In the genomic region with DNA sequence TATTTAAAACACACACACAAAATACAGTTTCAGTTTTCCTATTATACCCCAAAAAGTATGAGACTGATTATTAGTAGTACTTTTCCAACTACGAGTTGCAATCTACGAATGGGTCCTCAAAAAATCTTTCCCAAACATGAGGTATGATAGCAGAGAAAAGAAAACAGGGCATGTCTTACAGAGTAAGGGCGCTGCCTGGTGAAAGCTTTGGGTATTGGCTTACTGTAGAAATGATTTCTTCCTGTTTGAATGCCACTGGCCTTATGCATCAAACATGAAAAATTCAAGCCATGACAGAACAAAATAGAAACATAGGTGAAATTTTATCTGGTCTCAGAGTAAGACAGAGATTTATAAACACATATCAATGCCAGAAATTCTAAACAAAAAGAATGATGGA, we compare ENCODE assay signal across 11 cellular contexts.
DNase-seq lines count a peak whose midpoint lies in the region; ATAC-seq and TF ChIP-seq lines count a peak whose summit lies in the region.
"Had no signal": no experiment of that assay in that cellular context is flagged by ENCODE, and none has a peak within 500 bp of the region (broad histone marks: within the 10 kb centered on the region; RNA-seq: fewer than 3 reads in every experiment).

No MANE protein-coding gene starts in this region.

- H4K8ac ChIP-seq in mesendoderm (ENCODE audit: low read depth, low read length), result no peak overlapping the region

- no peak overlapping the region for H3K9ac ChIP-seq in mesendoderm (ENCODE audit: low read length)

- no peak overlapping the region for H2BK15ac ChIP-seq in mesendoderm (replicated peaks; ENCODE audit: low read depth)

- H3K4me2 ChIP-seq in GM23338 (no peak overlapping the region), mesendoderm (ENCODE audit: low read length) (no peak overlapping the region)

- no peaks in the 10 kb centered on the region for H4K20me1 ChIP-seq in GM23338 (replicated peaks; ENCODE audit: insufficient read depth)

- WGBS in mesendoderm (ENCODE audit: extremely low coverage, insufficient coverage, low lambda C conversion rate), result no CpG with 5 or more reads among the region's 3 CpGs

- peak; percentile 73 to 81 for TF ChIP-seq CTCF in GM23338 (conservative IDR thresholded peaks at IDR 0.05; ENCODE audit: low read depth in 2 of 2)
- 0 out of 2 replicates have a peak, but pooled peaks have one; percentile 29 for TF ChIP-seq CTCF in WI38 (IDR thresholded peaks at IDR 0.05; ENCODE audit: low read depth, low read length)

- no peak overlapping the region for H2AK5ac ChIP-seq in mesendoderm (ENCODE audit: low read length)

- no peak overlapping the region for H2BK5ac ChIP-seq in mesendoderm (ENCODE audit: low read length)

- no peaks in the 10 kb centered on the region for H3K27me3 ChIP-seq in GM23338 (ENCODE audit: insufficient read depth)
- no peaks in the 10 kb centered on the region for H3K27me3 ChIP-seq in mesendoderm (ENCODE audit: insufficient read depth, low read length, poor library complexity)

- no peak overlapping the region for H4K5ac ChIP-seq in mesendoderm (ENCODE audit: low read length)

- no peak overlapping the region for H3K23ac ChIP-seq in mesendoderm (ENCODE audit: low read length)

- H2BK120ac ChIP-seq in mesendoderm (ENCODE audit: low read depth, low read length), result no peak overlapping the region

- H3K79me2 ChIP-seq in GM23338 (replicated peaks; ENCODE audit: insufficient read depth) (no peaks in the 10 kb centered on the region), mesendoderm (ENCODE audit: control insufficient read depth, insufficient read depth, low read length) (no peaks in the 10 kb centered on the region)

- no peaks in the 10 kb centered on the region for H3K4me1 Mint-ChIP-seq in GM23338

- H3K27ac ChIP-seq in GM23338 (ENCODE audit: low read depth), result no peak overlapping the region
- H3K27ac ChIP-seq in mesendoderm (ENCODE audit: low read depth, low read length), result no peak overlapping the region
- H3K27ac ChIP-seq: SK-N-MC had no signal

- no peak overlapping the region for H3K27ac Mint-ChIP-seq in GM23338
- H3K27ac Mint-ChIP-seq: activated naive CD4-positive, alpha-beta T cell treated with anti-CD3 and anti-CD28 coated beads, Interleukin-2, amount 50 U/mL, for 72 hours had no signal

- H3F3A ChIP-seq in GM23338 (replicated peaks; ENCODE audit: low read depth), result no peaks in the 10 kb centered on the region

- H3K36me3 ChIP-seq in GM23338 (ENCODE audit: insufficient read depth), result no peaks in the 10 kb centered on the region
- no peaks in the 10 kb centered on the region for H3K36me3 ChIP-seq in mesendoderm (ENCODE audit: control insufficient read depth, insufficient read depth, low read length)

- H2AFZ ChIP-seq in GM23338, result no peak overlapping the region

- peak; percentile 35 for DNase-seq in NCI-H1436 (lab: John Stamatoyannopoulos, UW)
- DNase-seq in NCI-H1436 treated with DMSO at 0.1 percent for 48 hours (lab: John Stamatoyannopoulos, UW), result no peak
- DNase-seq in GM23338 (ENCODE audit: low spot score), result peak; percentile 56
- peak; percentile 41 for DNase-seq in mesendoderm
- no peak for DNase-seq in SHP77 treated with DMSO at 0.1 percent for 48 hours (lab: John Stamatoyannopoulos, UW)
- DNase-seq: GDM1 had no signal

- H3K36me3 Mint-ChIP-seq in GM23338 (ENCODE audit: low read depth), result no peaks in the 10 kb centered on the region
- H3K36me3 Mint-ChIP-seq: activated naive CD4-positive, alpha-beta T cell treated with anti-CD3 and anti-CD28 coated beads, Interleukin-2, amount 50 U/mL, for 72 hours had no signal

- H3K9me2 ChIP-seq in GM23338 (ENCODE audit: insufficient read depth), result no peaks in the 10 kb centered on the region

- H3K79me1 ChIP-seq in mesendoderm (ENCODE audit: low read length), result no peaks in the 10 kb centered on the region

- no peak overlapping the region for H3K4ac ChIP-seq in mesendoderm (ENCODE audit: low read depth, low read length)

- H3K4me3 ChIP-seq in GM23338, result no peak overlapping the region
- H3K4me3 ChIP-seq in WI38 (ENCODE audit: low read depth, low read length), result no peak overlapping the region
- H3K4me3 ChIP-seq in mesendoderm (ENCODE audit: low read length), result no peak overlapping the region
- H3K4me3 ChIP-seq: SK-N-MC had no signal

- ATAC-seq in GM23338 (peak; percentile 77), HG03108 (IDR thresholded peaks at IDR 0.05; ENCODE audit: unreplicated experiment) (no peak), HG02938 (IDR thresholded peaks at IDR 0.05; ENCODE audit: unreplicated experiment) (no peak)
- ATAC-seq: activated naive CD4-positive, alpha-beta T cell treated with anti-CD3 and anti-CD28 coated beads, Interleukin-2, amount 50 U/mL, for 72 hours had no signal

- no peak overlapping the region for H3K56ac ChIP-seq in mesendoderm (ENCODE audit: low read length)

- H3K18ac ChIP-seq in mesendoderm (ENCODE audit: low read length), result no peak overlapping the region

- H3K4me1 ChIP-seq in GM23338 (ENCODE audit: insufficient read depth) (no peaks in the 10 kb centered on the region), mesendoderm (ENCODE audit: control insufficient read depth, low read depth, low read length) (no peaks in the 10 kb centered on the region)

- no peak overlapping the region for H3K4me3 Mint-ChIP-seq in GM23338

- H3K27me3 Mint-ChIP-seq in GM23338 (ENCODE audit: insufficient read depth, low read depth, poor library complexity), result no peaks in the 10 kb centered on the region

- H3K9me3 Mint-ChIP-seq in GM23338, result no peaks in the 10 kb centered on the region
- H3K9me3 Mint-ChIP-seq: activated naive CD4-positive, alpha-beta T cell treated with anti-CD3 and anti-CD28 coated beads, Interleukin-2, amount 50 U/mL, for 72 hours had no signal

TF ChIP-seq in GM23338, 12 proteins besides CTCF, POLR2A, EP300 and RAD21:
- TF ChIP-seq CREB1 (CRISPR knock-in tag; IDR thresholded peaks at IDR 0.05; ENCODE audit: low read depth), result no peak

Comparison
In these comparisons a context has a peak if more than half of its experiments do, and no peak if none do; other contexts are left out.
1. DNase-seq: peak in NCI-H1436 (single experiment), GM23338 (single experiment) and mesendoderm (single experiment); none in NCI-H1436 treated with DMSO at 0.1 percent for 48 hours (single experiment) and SHP77 treated with DMSO at 0.1 percent for 48 hours (single experiment).